In genomic region chr9:99563364-99563763, GRCh38 we compare ENCODE assay signal across 23 cellular contexts.
DNase-seq lines count a peak whose midpoint lies in the region; ATAC-seq, FAIRE-seq and TF ChIP-seq lines count a peak whose summit lies in the region.
"Had no signal": no experiment of that assay in that cellular context is flagged by ENCODE, and none has a peak within 500 bp of the region (broad histone marks: within the 10 kb centered on the region; RNA-seq: fewer than 3 reads in every experiment).

No MANE protein-coding gene starts in this region.

- H3K9me3 ChIP-seq in HepG2 (ENCODE audit: low read length) (no peaks in the 10 kb centered on the region), right lobe of liver (no peaks in the 10 kb centered on the region), OCI-LY7 (ENCODE audit: low read length) (no peaks in the 10 kb centered on the region), endodermal cell (ENCODE audit: control insufficient read depth, low read length) (no peaks in the 10 kb centered on the region), right atrium auricular region (no peaks in the 10 kb centered on the region)

- H3K9me3 Mint-ChIP-seq in endodermal cell, result no peaks in the 10 kb centered on the region
- peaks cover 3% of the 10 kb centered on the region for H3K9me3 Mint-ChIP-seq in activated T-helper 17 cell treated with anti-CD3 and anti-CD28 coated beads, Interleukin-2, amount 50 U/mL, for 72 hours
- no peaks in the 10 kb centered on the region for H3K9me3 Mint-ChIP-seq in activated CD8-positive, alpha-beta memory T cell treated with anti-CD3 and anti-CD28 coated beads, Interleukin-2, amount 10 ng/mL, durations not matched to agents 7 days and 5 days (ENCODE audit: low read depth)
- H3K9me3 Mint-ChIP-seq: activated naive CD4-positive, alpha-beta T cell treated with anti-CD3 and anti-CD28 coated beads for 36 hours; central memory CD8-positive, alpha-beta T cell had no signal

- H3K4me3 ChIP-seq in HepG2 (replicated peaks in 1 of 3; ENCODE audit: insufficient read depth in 1 of 3, low read depth in 2 of 3, low read length in 3 of 3), result no peak overlapping the region
- H3K4me3 ChIP-seq in right lobe of liver, result no peak overlapping the region
- no peak overlapping the region for H3K4me3 ChIP-seq in OCI-LY7 (ENCODE audit: low read depth, low read length, poor library complexity, severe bottlenecking)
- no peak overlapping the region for H3K4me3 ChIP-seq in endodermal cell (ENCODE audit: low read length)
- H3K4me3 ChIP-seq in right atrium auricular region, result no peak overlapping the region
- H3K4me3 ChIP-seq: BLaER1 treated with 17β-estradiol and CSF1 and Interleukin-3, amounts not matched to agents 10 nM and 100 nM; heart left ventricle had no signal

- H3K9me2 ChIP-seq in OCI-LY7 (ENCODE audit: insufficient read depth, low read length), result no peaks in the 10 kb centered on the region

- ATAC-seq in HepG2 (peak; percentile 71), right lobe of liver (no peak)
- no peak for ATAC-seq in activated T-helper 17 cell treated with anti-CD3 and anti-CD28 coated beads, Interleukin-2, amount 50 U/mL, for 72 hours (replicated peaks)
- ATAC-seq in activated CD8-positive, alpha-beta memory T cell treated with anti-CD3 and anti-CD28 coated beads, Interleukin-2, amount 10 ng/mL, durations not matched to agents 7 days and 5 days, result no peak
- ATAC-seq: heart left ventricle had no signal

- H3K4me3 Mint-ChIP-seq in endodermal cell, result no peak overlapping the region
- no peak overlapping the region for H3K4me3 Mint-ChIP-seq in activated T-helper 17 cell treated with anti-CD3 and anti-CD28 coated beads, Interleukin-2, amount 50 U/mL, for 72 hours
- H3K4me3 Mint-ChIP-seq in activated CD8-positive, alpha-beta memory T cell treated with anti-CD3 and anti-CD28 coated beads, Interleukin-2, amount 10 ng/mL, durations not matched to agents 7 days and 5 days, result no peak overlapping the region
- H3K4me3 Mint-ChIP-seq: activated naive CD4-positive, alpha-beta T cell treated with anti-CD3 and anti-CD28 coated beads for 36 hours; central memory CD8-positive, alpha-beta T cell had no signal

- intact Hi-C loops in HepG2 (cut with micrococcal nuclease; ENCODE audit: unreplicated experiment) (no loop called here), right lobe of liver (cut with DNase I) (no loop called here), OCI-LY7 (cut with micrococcal nuclease; ENCODE audit: unreplicated experiment) (no loop called here)

- no peaks in the 10 kb centered on the region for H3K36me3 Mint-ChIP-seq in endodermal cell (ENCODE audit: low read depth)
- H3K36me3 Mint-ChIP-seq in activated T-helper 17 cell treated with anti-CD3 and anti-CD28 coated beads, Interleukin-2, amount 50 U/mL, for 72 hours (ENCODE audit: low read depth), result no peaks in the 10 kb centered on the region
- no peaks in the 10 kb centered on the region for H3K36me3 Mint-ChIP-seq in activated CD8-positive, alpha-beta memory T cell treated with anti-CD3 and anti-CD28 coated beads, Interleukin-2, amount 10 ng/mL, durations not matched to agents 7 days and 5 days

- FAIRE-seq in HepG2 (lab: Jason Lieb, UNC), result no peak
- FAIRE-seq: GM12892, RCC 7860, TTC549, urothelium cell line had no signal

- WGBS in HepG2 (ENCODE audit: low lambda C conversion rate), result 22% methylated on average over 6 of the region's 6 CpGs
- 72% methylated on average over 6 of the region's 6 CpGs for WGBS in right lobe of liver (ENCODE audit: insufficient coverage, low coverage, low lambda C conversion rate, missing lambda C conversion rate)
- WGBS in endodermal cell (ENCODE audit: insufficient coverage in 1 of 2, insufficient read length in 1 of 2), 2 experiments, result 76 to 92% methylated on average over 4 to 6 of the region's 6 CpGs

- no peak overlapping the region for H3K9ac ChIP-seq in HepG2 (ENCODE audit: insufficient read depth, low read depth, low read length)
- no peak overlapping the region for H3K9ac ChIP-seq in endodermal cell (ENCODE audit: extremely low read depth, low read length, poor library complexity, severe bottlenecking)
- H3K9ac ChIP-seq: BLaER1 treated with 17β-estradiol and CSF1 and Interleukin-3, amounts not matched to agents 10 nM and 100 nM had no signal

- H3K79me2 ChIP-seq in HepG2 (ENCODE audit: insufficient read depth, low read length) (no peaks in the 10 kb centered on the region), OCI-LY7 (ENCODE audit: insufficient read depth, low read depth, low read length) (no peaks in the 10 kb centered on the region)

- TF ChIP-seq EP300 in HepG2 (IDR thresholded peaks at IDR 0.05; ENCODE audit: low read depth in 2 of 2, low read length in 2 of 2), result no peak
- no peak for TF ChIP-seq EP300 in HepG2 (CRISPR knock-in tag; IDR thresholded peaks at IDR 0.05; ENCODE audit: borderline replicate concordance)

- TF ChIP-seq RAD21 in HepG2 (CRISPR knock-in tag; IDR thresholded peaks at IDR 0.05), result no peak

- POLR2A ChIA-PET in HepG2 (lab: Yijun Ruan, JAX), result no interaction called here
- POLR2A ChIA-PET in OCI-LY7 (lab: Charles Lee), result interaction anchor here (0.7 to 0.8 kb wide), 2 partner anchors 11 to 634 kb away, joined by 3 to 6 read pairs; no protein-coding TSS in a partner anchor

- peaks cover 15% of the 10 kb centered on the region for H3K4me1 Mint-ChIP-seq in endodermal cell
- no peaks in the 10 kb centered on the region for H3K4me1 Mint-ChIP-seq in activated T-helper 17 cell treated with anti-CD3 and anti-CD28 coated beads, Interleukin-2, amount 50 U/mL, for 72 hours
- no peaks in the 10 kb centered on the region for H3K4me1 Mint-ChIP-seq in activated CD8-positive, alpha-beta memory T cell treated with anti-CD3 and anti-CD28 coated beads, Interleukin-2, amount 10 ng/mL, durations not matched to agents 7 days and 5 days
- H3K4me1 Mint-ChIP-seq: central memory CD8-positive, alpha-beta T cell had no signal

- H3K36me3 ChIP-seq in HepG2 (replicated peaks in 1 of 2; ENCODE audit: control insufficient read depth in 1 of 2, insufficient read depth in 2 of 2, low read length in 2 of 2) (no peaks in the 10 kb centered on the region), right lobe of liver (no peaks in the 10 kb centered on the region), OCI-LY7 (ENCODE audit: insufficient read depth, low read length) (no peaks in the 10 kb centered on the region), endodermal cell (ENCODE audit: control insufficient read depth, insufficient read depth, low read length) (no peaks in the 10 kb centered on the region), right atrium auricular region (no peaks in the 10 kb centered on the region)
- H3K36me3 ChIP-seq: BLaER1 treated with 17β-estradiol and CSF1 and Interleukin-3, amounts not matched to agents 10 nM and 100 nM; heart left ventricle had no signal

- H2AFZ ChIP-seq in HepG2 (ENCODE audit: low read length) (no peak overlapping the region), OCI-LY7 (ENCODE audit: low read length) (no peak overlapping the region)

- BruUV-seq in HepG2 (replicated peaks; lab: Mats Ljungman, UMichigan) (no TSS peak), OCI-LY7 (replicated peaks; lab: Mats Ljungman, UMichigan) (no TSS peak)

- TF ChIP-seq CTCF in HepG2 (CRISPR knock-in tag; IDR thresholded peaks at IDR 0.05) (no peak), right lobe of liver (IDR thresholded peaks at IDR 0.05) (no peak), OCI-LY7 (conservative IDR thresholded peaks at IDR 0.05; ENCODE audit: low read length) (peak; percentile 30; the same call in 1 of the 2 replicates), endodermal cell (conservative IDR thresholded peaks at IDR 0.05) (peak; percentile 43), right atrium auricular region (IDR thresholded peaks at IDR 0.05) (no peak)

- H3K27ac ChIP-seq in HepG2 (ENCODE audit: extremely low read length, insufficient read depth, low read length), result no peak overlapping the region
- no peak overlapping the region for H3K27ac ChIP-seq in right lobe of liver
- no peak overlapping the region for H3K27ac ChIP-seq in OCI-LY7 (ENCODE audit: low read depth, low read length, poor library complexity, severe bottlenecking)
- H3K27ac ChIP-seq in endodermal cell (ENCODE audit: low read depth, low read length), result no peak overlapping the region
- H3K27ac ChIP-seq in right atrium auricular region, result peak overlapping the region in 1 of 2 donors; percentile 73
- H3K27ac ChIP-seq: BLaER1 treated with 17β-estradiol and CSF1 and Interleukin-3, amounts not matched to agents 10 nM and 100 nM had no signal

- H4K20me1 ChIP-seq in HepG2 (ENCODE audit: insufficient read depth, low read length) (no peaks in the 10 kb centered on the region), OCI-LY7 (ENCODE audit: insufficient read depth, low read length) (no peaks in the 10 kb centered on the region)
- H4K20me1 ChIP-seq: BLaER1 treated with 17β-estradiol and CSF1 and Interleukin-3, amounts not matched to agents 10 nM and 100 nM had no signal

- TF ChIP-seq POLR2A in HepG2 (IDR thresholded peaks at IDR 0.05; ENCODE audit: insufficient read depth in 1 of 2, low read depth in 2 of 2, low read length in 2 of 2) (no peak), right lobe of liver (IDR thresholded peaks at IDR 0.05) (no peak)

- H3K4me1 ChIP-seq in HepG2 (ENCODE audit: insufficient read depth, low read length) (no peaks in the 10 kb centered on the region), right lobe of liver (no peaks in the 10 kb centered on the region), OCI-LY7 (ENCODE audit: insufficient read depth, low read length, poor library complexity, severe bottlenecking) (no peaks in the 10 kb centered on the region), endodermal cell (ENCODE audit: control insufficient read depth, insufficient read depth, low read length) (peaks cover 2% of the 10 kb centered on the region), right atrium auricular region (no peaks in the 10 kb centered on the region)

- in situ Hi-C loops in HepG2 (cut with HindIII; ENCODE audit: extremely low pct_ligation_motif_present, low pct_unique_long_range_greater_than_20kb), result no loop called here

- peak; percentile 2 for DNase-seq in HepG2 (ENCODE audit: low spot score)
- no peak for DNase-seq in right lobe of liver
- no peak for DNase-seq in OCI-LY7 (ENCODE audit: low spot score)
- DNase-seq in endodermal cell, result no peak
- no peak for DNase-seq in activated CD4-positive, CD25-positive, alpha-beta regulatory T cell (lab: John Stamatoyannopoulos, UW)
- DNase-seq in right atrium auricular region (ENCODE audit: low spot score), result no peak
- no peak for DNase-seq in activated CD8-positive, alpha-beta memory T cell treated with anti-CD3 and anti-CD28 coated beads, Interleukin-2, amount 10 ng/mL, durations not matched to agents 7 days and 5 days
- DNase-seq: activated CD4-positive, alpha-beta T cell treated with anti-CD3 and anti-CD28 coated beads, Interleukin-2, amount 50 U/mL, for 1 hour; activated naive CD4-positive, alpha-beta T cell treated with anti-CD3 and anti-CD28 coated beads for 36 hours; activated T-cell treated with anti-CD3 and anti-CD28 coated beads for 4 hours; anterior cingulate cortex; effector CD8-positive, alpha-beta T cell; GF-D8; heart left ventricle; NCI-H748 treated with DMSO at 0.1 percent for 48 hours; stimulated activated CD8-positive, alpha-beta memory T cell treated with anti-CD3 and anti-CD28 coated beads, Interleukin-4, amount 100 ng/mL, for 48 hours had no signal

- H3K27me3 ChIP-seq in HepG2 (ENCODE audit: control insufficient read depth in 1 of 2, insufficient read depth in 2 of 2, low read length in 2 of 2) (no peaks in the 10 kb centered on the region), right lobe of liver (no peaks in the 10 kb centered on the region), endodermal cell (ENCODE audit: control insufficient read depth, insufficient read depth, low read length, poor library complexity, severe bottlenecking) (peaks cover 85% of the 10 kb centered on the region), right atrium auricular region (no peaks in the 10 kb centered on the region)
- H3K27me3 ChIP-seq: BLaER1 treated with 17β-estradiol and CSF1 and Interleukin-3, amounts not matched to agents 10 nM and 100 nM; heart left ventricle had no signal

- H3K27ac Mint-ChIP-seq in endodermal cell, result no peak overlapping the region
- no peak overlapping the region for H3K27ac Mint-ChIP-seq in activated T-helper 17 cell treated with anti-CD3 and anti-CD28 coated beads, Interleukin-2, amount 50 U/mL, for 72 hours
- no peak overlapping the region for H3K27ac Mint-ChIP-seq in activated CD8-positive, alpha-beta memory T cell treated with anti-CD3 and anti-CD28 coated beads, Interleukin-2, amount 10 ng/mL, durations not matched to agents 7 days and 5 days
- H3K27ac Mint-ChIP-seq: activated naive CD4-positive, alpha-beta T cell treated with anti-CD3 and anti-CD28 coated beads for 36 hours had no signal

- H3K4me2 ChIP-seq in HepG2 (ENCODE audit: low read depth, low read length) (no peak overlapping the region), OCI-LY7 (ENCODE audit: low read length) (no peak overlapping the region)
- H3K4me2 ChIP-seq: BLaER1 treated with 17β-estradiol and CSF1 and Interleukin-3, amounts not matched to agents 10 nM and 100 nM had no signal

- CTCF ChIA-PET in HepG2 (lab: Yijun Ruan, JAX; ENCODE audit: low intra/inter-chr PET ratio, low total read pairs) (no interaction called here), OCI-LY7 (lab: Charles Lee; ENCODE audit: unreplicated experiment) (no interaction called here)
- CTCF ChIA-PET in activated CD8-positive, alpha-beta memory T cell treated with anti-CD3 and anti-CD28 coated beads, Interleukin-2, amount 10 ng/mL, durations not matched to agents 7 days and 5 days (lab: Charles Lee), result no interaction called here

- peaks cover 50% of the 10 kb centered on the region for H3K27me3 Mint-ChIP-seq in endodermal cell (ENCODE audit: insufficient read depth)
- peaks cover 23% of the 10 kb centered on the region for H3K27me3 Mint-ChIP-seq in activated T-helper 17 cell treated with anti-CD3 and anti-CD28 coated beads, Interleukin-2, amount 50 U/mL, for 72 hours
- peaks cover 21% of the 10 kb centered on the region for H3K27me3 Mint-ChIP-seq in activated CD8-positive, alpha-beta memory T cell treated with anti-CD3 and anti-CD28 coated beads, Interleukin-2, amount 10 ng/mL, durations not matched to agents 7 days and 5 days

Comparison
In these comparisons a context has a peak if more than half of its experiments do, and no peak if none do; other contexts are left out.
1. CTCF ChIP-seq: peak in OCI-LY7 (single experiment) and endodermal cell (single experiment); none in HepG2 (single experiment), right lobe of liver (0 of 4) and right atrium auricular region (0 of 2).